Comparison of ENCODE assay signal across 27 cellular contexts in the genomic region with DNA sequence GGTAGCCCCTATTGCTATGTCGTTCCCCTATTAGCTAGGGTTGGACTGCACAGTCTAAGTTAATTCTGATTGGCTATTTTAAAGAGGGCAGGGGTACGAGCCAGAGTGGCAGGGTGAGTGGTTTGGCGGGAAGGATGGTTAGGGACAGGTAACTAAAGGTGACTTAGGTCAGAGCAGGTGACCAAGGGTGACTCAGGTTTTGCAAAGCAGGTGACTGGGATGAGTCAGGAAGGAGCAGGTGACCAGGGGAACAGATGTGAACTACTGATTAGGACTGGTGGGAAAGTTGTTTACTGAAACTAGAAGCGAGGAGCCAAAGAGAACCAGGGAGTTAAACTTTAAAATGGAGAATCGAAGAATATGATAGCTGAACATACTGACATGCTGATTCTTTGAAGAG.
"Had no signal": no experiment of that assay in that cellular context is flagged by ENCODE, and none has a peak within 500 bp of the region (broad histone marks: within the 10 kb centered on the region; RNA-seq: fewer than 3 reads in every experiment).

No MANE protein-coding gene starts in this region.

- H3K36me3 Mint-ChIP-seq: memory B cell; stimulated activated effector memory CD8-positive, alpha-beta T cell treated with anti-CD3 and anti-CD28 coated beads, Interleukin-12 subunit alpha, Interleukin-12 subunit beta, amount 100 ng/mL, for 72 hours had no signal

- DNase-seq: central memory CD4-positive, alpha-beta T cell; dorsolateral prefrontal cortex; effector CD4-positive, alpha-beta T cell; foreskin melanocyte; left colon; left ventricle myocardium superior; lower lobe of right lung; mucosa of descending colon; naive thymus-derived CD4-positive, alpha-beta T cell; occipital lobe; ovary; psoas muscle; right cardiac atrium; sigmoid colon; stimulated activated CD4-positive, alpha-beta T cell treated with anti-CD3 and anti-CD28 coated beads, Interleukin-2, amount 100 ng/mL, for 24 hours; stimulated activated CD4-positive, alpha-beta T cell treated with anti-CD3 and anti-CD28 coated beads, Interleukin-4, amount 100 ng/mL, for 24 hours; stimulated activated naive CD4-positive, alpha-beta T cell treated with Interleukin-2 at 50 U/mL for 16 hours; stomach; thyroid gland had no signal

- H3K9me3 ChIP-seq: lower lobe of right lung, ovary, sigmoid colon, thyroid gland had no signal

- H3K4me3 ChIP-seq: dorsolateral prefrontal cortex, esophagus muscularis mucosa, lower lobe of right lung, mucosa of descending colon, ovary, psoas muscle, sigmoid colon, stomach, thyroid gland had no signal

- H3K4me1 Mint-ChIP-seq: memory B cell; mesothelial cell of epicardium; naive thymus-derived CD4-positive, alpha-beta T cell; nephron; stimulated activated effector memory CD8-positive, alpha-beta T cell treated with anti-CD3 and anti-CD28 coated beads, Interleukin-12 subunit alpha, Interleukin-12 subunit beta, amount 100 ng/mL, for 72 hours had no signal

- FAIRE-seq: colon, endothelial cell of umbilical vein had no signal

- H3K4me3 Mint-ChIP-seq: memory B cell; mesothelial cell of epicardium; nephron; stimulated activated effector memory CD8-positive, alpha-beta T cell treated with anti-CD3 and anti-CD28 coated beads, Interleukin-12 subunit alpha, Interleukin-12 subunit beta, amount 100 ng/mL, for 72 hours; type B pancreatic cell had no signal

- ATAC-seq: left colon; left ventricle myocardium superior; lower lobe of right lung; mucosa of descending colon; naive thymus-derived CD4-positive, alpha-beta T cell; psoas muscle; right cardiac atrium; stimulated activated effector memory CD8-positive, alpha-beta T cell treated with anti-CD3 and anti-CD28 coated beads, Interleukin-12 subunit alpha, Interleukin-12 subunit beta, amount 100 ng/mL, for 72 hours had no signal

- H3K27me3 Mint-ChIP-seq: memory B cell; naive thymus-derived CD4-positive, alpha-beta T cell; type B pancreatic cell had no signal

- H3K9me3 Mint-ChIP-seq: nephron, type B pancreatic cell had no signal

- H3K4me1 ChIP-seq: lower lobe of right lung, psoas muscle, sigmoid colon, stomach had no signal

- H3K36me3 ChIP-seq: esophagus muscularis mucosa, lower lobe of right lung, ovary, sigmoid colon, stomach, thyroid gland had no signal

- H3K27me3 ChIP-seq: dorsolateral prefrontal cortex, esophagus muscularis mucosa, ovary, sigmoid colon, stomach, thyroid gland had no signal

- H3K27ac Mint-ChIP-seq: memory B cell; mesothelial cell of epicardium; naive thymus-derived CD4-positive, alpha-beta T cell; nephron; stimulated activated effector memory CD8-positive, alpha-beta T cell treated with anti-CD3 and anti-CD28 coated beads, Interleukin-12 subunit alpha, Interleukin-12 subunit beta, amount 100 ng/mL, for 72 hours; type B pancreatic cell had no signal

- H3K27ac ChIP-seq: dorsolateral prefrontal cortex, esophagus muscularis mucosa, lower lobe of right lung, ovary, psoas muscle, sigmoid colon, stomach, thyroid gland had no signal
